1 cellular context compared by ENCODE assay signal in genomic region chr9:89350988-89351557, GRCh38.
TF ChIP-seq lines count a peak whose summit lies in the region.

No MANE protein-coding gene starts in this region.

TF ChIP-seq in HepG2, 621 proteins besides CTCF, POLR2A, EP300 and RAD21 (continued from another document and continues in another):
- TF ChIP-seq, protein P1, sequence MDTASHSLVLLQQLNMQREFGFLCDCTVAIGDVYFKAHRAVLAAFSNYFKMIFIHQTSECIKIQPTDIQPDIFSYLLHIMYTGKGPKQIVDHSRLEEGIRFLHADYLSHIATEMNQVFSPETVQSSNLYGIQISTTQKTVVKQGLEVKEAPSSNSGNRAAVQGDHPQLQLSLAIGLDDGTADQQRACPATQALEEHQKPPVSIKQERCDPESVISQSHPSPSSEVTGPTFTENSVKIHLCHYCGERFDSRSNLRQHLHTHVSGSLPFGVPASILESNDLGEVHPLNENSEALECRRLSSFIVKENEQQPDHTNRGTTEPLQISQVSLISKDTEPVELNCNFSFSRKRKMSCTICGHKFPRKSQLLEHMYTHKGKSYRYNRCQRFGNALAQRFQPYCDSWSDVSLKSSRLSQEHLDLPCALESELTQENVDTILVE (CRISPR knock-in tag; IDR thresholded peaks at IDR 0.05): peak; percentile 59; the same call in 1 of the 2 replicates
- TF ChIP-seq ZSCAN20 (CRISPR knock-in tag; IDR thresholded peaks at IDR 0.05; ENCODE audit: borderline replicate concordance) (no peak), ZNF451 (CRISPR knock-in tag; IDR thresholded peaks at IDR 0.05) (no peak), MNT (IDR thresholded peaks at IDR 0.05) (peak; percentile 52), ZNF296 (CRISPR knock-in tag; conservative IDR thresholded peaks at IDR 0.05) (no peak; the same call in 1 of the 2 replicates), ZNF142 (CRISPR knock-in tag; IDR thresholded peaks at IDR 0.05) (no peak), ZNF549 (CRISPR knock-in tag; IDR thresholded peaks at IDR 0.05) (no peak), ZBTB3 (CRISPR knock-in tag; IDR thresholded peaks at IDR 0.05; ENCODE audit: borderline replicate concordance, low read depth) (no peak), ZNF780A (CRISPR knock-in tag; IDR thresholded peaks at IDR 0.05) (no peak), SNAI1 (CRISPR knock-in tag; IDR thresholded peaks at IDR 0.05; ENCODE audit: borderline replicate concordance) (no peak), JUND (CRISPR knock-in tag; IDR thresholded peaks at IDR 0.05) (peak; percentile 44; the same call in 1 of the 2 replicates), SIN3A (IDR thresholded peaks at IDR 0.05; ENCODE audit: borderline replicate concordance, low read depth, low read length) (no peak), IKZF4 (CRISPR knock-in tag; IDR thresholded peaks at IDR 0.05; ENCODE audit: borderline replicate concordance, low read depth, not compliant biosample characterization) (no peak), IRF1 (CRISPR knock-in tag; IDR thresholded peaks at IDR 0.05; ENCODE audit: low read depth) (no peak), TBX3 (IDR thresholded peaks at IDR 0.05; ENCODE audit: borderline replicate concordance) (peak; percentile 69; the same call in 1 of the 2 replicates), ATRX (CRISPR knock-in tag; IDR thresholded peaks at IDR 0.05; ENCODE audit: borderline replicate concordance) (no peak), STAG1 (CRISPR knock-in tag; IDR thresholded peaks at IDR 0.05) (no peak), SP2 (CRISPR knock-in tag; IDR thresholded peaks at IDR 0.05) (no peak), MBNL3 (CRISPR knock-in tag; conservative IDR thresholded peaks at IDR 0.05) (no peak), ZNF33A (CRISPR knock-in tag; IDR thresholded peaks at IDR 0.05; ENCODE audit: borderline replicate concordance) (no peak), TERF1 (CRISPR knock-in tag; IDR thresholded peaks at IDR 0.05) (no peak), ZSCAN12 (CRISPR knock-in tag; IDR thresholded peaks at IDR 0.05) (no peak), RORA (CRISPR knock-in tag; IDR thresholded peaks at IDR 0.05) (no peak), ZC3H4 (CRISPR knock-in tag; IDR thresholded peaks at IDR 0.05; ENCODE audit: borderline replicate concordance) (no peak), ZSCAN21 (CRISPR knock-in tag; IDR thresholded peaks at IDR 0.05; ENCODE audit: borderline replicate concordance) (no peak; the same call in 1 of the 2 replicates), ZNF468 (CRISPR knock-in tag; IDR thresholded peaks at IDR 0.05) (no peak), LCORL (IDR thresholded peaks at IDR 0.05) (peak; percentile 93), LCORL (CRISPR knock-in tag; IDR thresholded peaks at IDR 0.05) (peak; percentile 97), KLF9 (CRISPR knock-in tag; IDR thresholded peaks at IDR 0.05; ENCODE audit: low read depth) (no peak), NR0B2 (CRISPR knock-in tag; IDR thresholded peaks at IDR 0.05) (no peak), ZNF709 (CRISPR knock-in tag; IDR thresholded peaks at IDR 0.05) (no peak), ZNF441 (CRISPR knock-in tag; IDR thresholded peaks at IDR 0.05; ENCODE audit: borderline replicate concordance) (no peak)
- TF ChIP-seq, protein P2, sequence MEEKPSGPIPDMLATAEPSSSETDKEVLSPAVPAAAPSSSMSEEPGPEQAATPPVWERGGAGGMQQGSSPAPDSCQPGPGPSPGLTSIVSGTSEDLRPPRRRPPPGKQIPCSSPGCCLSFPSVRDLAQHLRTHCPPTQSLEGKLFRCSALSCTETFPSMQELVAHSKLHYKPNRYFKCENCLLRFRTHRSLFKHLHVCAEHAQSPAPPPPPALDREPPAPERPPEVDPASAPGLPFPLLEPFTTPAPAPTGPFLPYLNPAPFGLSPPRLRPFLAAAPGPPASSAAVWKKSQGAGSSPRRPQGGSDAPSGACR (CRISPR knock-in tag; IDR thresholded peaks at IDR 0.05): peak; percentile 96
- TF ChIP-seq, protein P3, sequence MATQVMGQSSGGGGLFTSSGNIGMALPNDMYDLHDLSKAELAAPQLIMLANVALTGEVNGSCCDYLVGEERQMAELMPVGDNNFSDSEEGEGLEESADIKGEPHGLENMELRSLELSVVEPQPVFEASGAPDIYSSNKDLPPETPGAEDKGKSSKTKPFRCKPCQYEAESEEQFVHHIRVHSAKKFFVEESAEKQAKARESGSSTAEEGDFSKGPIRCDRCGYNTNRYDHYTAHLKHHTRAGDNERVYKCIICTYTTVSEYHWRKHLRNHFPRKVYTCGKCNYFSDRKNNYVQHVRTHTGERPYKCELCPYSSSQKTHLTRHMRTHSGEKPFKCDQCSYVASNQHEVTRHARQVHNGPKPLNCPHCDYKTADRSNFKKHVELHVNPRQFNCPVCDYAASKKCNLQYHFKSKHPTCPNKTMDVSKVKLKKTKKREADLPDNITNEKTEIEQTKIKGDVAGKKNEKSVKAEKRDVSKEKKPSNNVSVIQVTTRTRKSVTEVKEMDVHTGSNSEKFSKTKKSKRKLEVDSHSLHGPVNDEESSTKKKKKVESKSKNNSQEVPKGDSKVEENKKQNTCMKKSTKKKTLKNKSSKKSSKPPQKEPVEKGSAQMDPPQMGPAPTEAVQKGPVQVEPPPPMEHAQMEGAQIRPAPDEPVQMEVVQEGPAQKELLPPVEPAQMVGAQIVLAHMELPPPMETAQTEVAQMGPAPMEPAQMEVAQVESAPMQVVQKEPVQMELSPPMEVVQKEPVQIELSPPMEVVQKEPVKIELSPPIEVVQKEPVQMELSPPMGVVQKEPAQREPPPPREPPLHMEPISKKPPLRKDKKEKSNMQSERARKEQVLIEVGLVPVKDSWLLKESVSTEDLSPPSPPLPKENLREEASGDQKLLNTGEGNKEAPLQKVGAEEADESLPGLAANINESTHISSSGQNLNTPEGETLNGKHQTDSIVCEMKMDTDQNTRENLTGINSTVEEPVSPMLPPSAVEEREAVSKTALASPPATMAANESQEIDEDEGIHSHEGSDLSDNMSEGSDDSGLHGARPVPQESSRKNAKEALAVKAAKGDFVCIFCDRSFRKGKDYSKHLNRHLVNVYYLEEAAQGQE (IDR thresholded peaks at IDR 0.05; ENCODE audit: borderline replicate concordance in 1 of 2, low read depth in 1 of 2, low read length in 2 of 2): no peak; a peak in 1 of 4 replicates
- TF ChIP-seq, protein P4, sequence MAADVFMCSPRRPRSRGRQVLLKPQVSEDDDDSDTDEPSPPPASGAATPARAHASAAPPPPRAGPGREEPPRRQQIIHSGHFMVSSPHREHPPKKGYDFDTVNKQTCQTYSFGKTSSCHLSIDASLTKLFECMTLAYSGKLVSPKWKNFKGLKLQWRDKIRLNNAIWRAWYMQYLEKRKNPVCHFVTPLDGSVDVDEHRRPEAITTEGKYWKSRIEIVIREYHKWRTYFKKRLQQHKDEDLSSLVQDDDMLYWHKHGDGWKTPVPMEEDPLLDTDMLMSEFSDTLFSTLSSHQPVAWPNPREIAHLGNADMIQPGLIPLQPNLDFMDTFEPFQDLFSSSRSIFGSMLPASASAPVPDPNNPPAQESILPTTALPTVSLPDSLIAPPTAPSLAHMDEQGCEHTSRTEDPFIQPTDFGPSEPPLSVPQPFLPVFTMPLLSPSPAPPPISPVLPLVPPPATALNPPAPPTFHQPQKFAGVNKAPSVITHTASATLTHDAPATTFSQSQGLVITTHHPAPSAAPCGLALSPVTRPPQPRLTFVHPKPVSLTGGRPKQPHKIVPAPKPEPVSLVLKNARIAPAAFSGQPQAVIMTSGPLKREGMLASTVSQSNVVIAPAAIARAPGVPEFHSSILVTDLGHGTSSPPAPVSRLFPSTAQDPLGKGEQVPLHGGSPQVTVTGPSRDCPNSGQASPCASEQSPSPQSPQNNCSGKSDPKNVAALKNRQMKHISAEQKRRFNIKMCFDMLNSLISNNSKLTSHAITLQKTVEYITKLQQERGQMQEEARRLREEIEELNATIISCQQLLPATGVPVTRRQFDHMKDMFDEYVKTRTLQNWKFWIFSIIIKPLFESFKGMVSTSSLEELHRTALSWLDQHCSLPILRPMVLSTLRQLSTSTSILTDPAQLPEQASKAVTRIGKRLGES (CRISPR knock-in tag; IDR thresholded peaks at IDR 0.05; ENCODE audit: borderline replicate concordance): no peak
